ENCODE assay signal across 18 cellular contexts in genomic region chr1:93323185-93323820, GRCh38. TPM values are rescaled to one million over a fixed set of nuclear protein-coding genes. Genes with fewer than 3 reads are reported as not detected.
DNase-seq lines count a peak whose midpoint lies in the region; ATAC-seq and TF ChIP-seq lines count a peak whose summit lies in the region.
"Had no signal": no experiment of that assay in that cellular context is flagged by ENCODE, and none has a peak within 500 bp of the region (broad histone marks: within the 10 kb centered on the region; RNA-seq: fewer than 3 reads in every experiment).

No MANE protein-coding gene starts in this region.

- H3K9me3 ChIP-seq in PC-9 (ENCODE audit: insufficient read depth, low read depth), result no peaks in the 10 kb centered on the region
- H3K9me3 ChIP-seq in trophoblast cell (ENCODE audit: insufficient read depth, low read depth, low read length), result no peaks in the 10 kb centered on the region
- H3K9me3 ChIP-seq in HAP-1, result no peaks in the 10 kb centered on the region
- no peaks in the 10 kb centered on the region for H3K9me3 ChIP-seq in CD8-positive, alpha-beta T cell (ENCODE audit: low read length)
- H3K9me3 ChIP-seq in GM23248 (ENCODE audit: low read depth), result no peaks in the 10 kb centered on the region

- H3K27ac Mint-ChIP-seq in CD8-positive, alpha-beta T cell, result no peak overlapping the region

- H2AFZ ChIP-seq in PC-9 (no peak overlapping the region), trophoblast cell (ENCODE audit: insufficient read depth, low read length, poor library complexity) (no peak overlapping the region), GM23248 (no peak overlapping the region)

- no peak overlapping the region for H3K4me3 Mint-ChIP-seq in CD8-positive, alpha-beta T cell

- no CpG with 5 or more reads among the region's 3 CpGs for WGBS in trophoblast cell (ENCODE audit: extremely low coverage, insufficient coverage, insufficient read length)
- WGBS in GM23248 (ENCODE audit: low coverage in 1 of 2, low lambda C conversion rate in 2 of 2, missing lambda C conversion rate in 2 of 2), 2 experiments, result 71 to 81% methylated on average over 3 of the region's 3 CpGs

- H4K20me1 ChIP-seq in PC-9 (ENCODE audit: insufficient read depth), result no peaks in the 10 kb centered on the region
- no peaks in the 10 kb centered on the region for H4K20me1 ChIP-seq in GM23248 (ENCODE audit: insufficient read depth)

- no peak overlapping the region for H2BK5ac ChIP-seq in trophoblast cell (ENCODE audit: low read depth, low read length, poor library complexity)

- no peak for TF ChIP-seq CTCF in PC-9 (conservative IDR thresholded peaks at IDR 0.05)
- no peak for TF ChIP-seq CTCF in CD8-positive, alpha-beta T cell (IDR thresholded peaks at IDR 0.05)

- H3K4ac ChIP-seq in trophoblast cell (ENCODE audit: low read depth, low read length), result no peak overlapping the region

- H3K9ac ChIP-seq in trophoblast cell (ENCODE audit: low read length) (no peak overlapping the region), GM23248 (no peak overlapping the region)

- no peaks in the 10 kb centered on the region for H3K79me1 ChIP-seq in trophoblast cell (ENCODE audit: low read length)

- no peaks in the 10 kb centered on the region for H3K9me2 ChIP-seq in PC-9 (ENCODE audit: insufficient read depth)
- H3K9me2 ChIP-seq in GM23248 (ENCODE audit: insufficient read depth), result no peaks in the 10 kb centered on the region

- H2AK5ac ChIP-seq in trophoblast cell (ENCODE audit: low read length), result no peak overlapping the region

- H3K27me3 ChIP-seq in PC-9 (ENCODE audit: insufficient read depth, low read depth), result no peaks in the 10 kb centered on the region
- no peaks in the 10 kb centered on the region for H3K27me3 ChIP-seq in trophoblast cell (ENCODE audit: insufficient read depth, low read length)
- H3K27me3 ChIP-seq in HAP-1 (ENCODE audit: low read depth), result no peaks in the 10 kb centered on the region
- no peaks in the 10 kb centered on the region for H3K27me3 ChIP-seq in CD8-positive, alpha-beta T cell (ENCODE audit: insufficient read depth, low read length)
- no peaks in the 10 kb centered on the region for H3K27me3 ChIP-seq in GM23248 (replicated peaks; ENCODE audit: insufficient read depth)

- no peak overlapping the region for H4K8ac ChIP-seq in trophoblast cell (ENCODE audit: low read depth, low read length)

- H3K4me1 Mint-ChIP-seq in CD8-positive, alpha-beta T cell (ENCODE audit: low read depth), result no peaks in the 10 kb centered on the region

- no peak overlapping the region for H2BK12ac ChIP-seq in trophoblast cell (ENCODE audit: low read length)

- peaks cover 14% of the 10 kb centered on the region for H3K36me3 Mint-ChIP-seq in CD8-positive, alpha-beta T cell

- H3K27ac ChIP-seq in PC-9, result no peak overlapping the region
- peak overlapping the region; percentile 97 for H3K27ac ChIP-seq in epithelial cell of prostate
- H3K27ac ChIP-seq in trophoblast cell (ENCODE audit: low read depth, low read length), result no peak overlapping the region
- no peak overlapping the region for H3K27ac ChIP-seq in CD8-positive, alpha-beta T cell (ENCODE audit: low read depth, low read length)
- no peak overlapping the region for H3K27ac ChIP-seq in GM23248
- H3K27ac ChIP-seq: C4-2B, RWPE1 had no signal

- H3K4me1 ChIP-seq in PC-9 (replicated peaks; ENCODE audit: insufficient read depth) (peaks cover 48% of the 10 kb centered on the region), trophoblast cell (ENCODE audit: control insufficient read depth in 1 of 2, insufficient read depth in 2 of 2, low read length in 2 of 2) (peaks cover 7 to 8% of the 10 kb centered on the region in 2 experiments), HAP-1 (peaks cover 6% of the 10 kb centered on the region; the same call in 1 of the 2 replicates), GM23248 (ENCODE audit: insufficient read depth) (peaks cover 16% of the 10 kb centered on the region)
- H3K4me1 ChIP-seq in CD8-positive, alpha-beta T cell (ENCODE audit: insufficient read depth, low read length), result no peaks in the 10 kb centered on the region

- in situ Hi-C loops in HAP-1 (cut with MboI; ENCODE audit: low sequenced_read_pairs), result no loop called here
- in situ Hi-C loops in GM23248 (cut with MboI), result loop anchor here (25.0 kb wide), 1 partner anchor 514 kb away; no protein-coding TSS in a partner anchor

- POLR2A ChIA-PET in PC-9 (lab: Charles Lee; ENCODE audit: unreplicated experiment), result interaction anchor here (0.7 kb wide), 1 partner anchor 14 kb away, joined by 4 read pairs; no protein-coding TSS in a partner anchor
- POLR2A ChIA-PET in CD8-positive, alpha-beta T cell (lab: Charles Lee), result no interaction called here

- DNase-seq in PC-9 (no peak), epithelial cell of prostate (ENCODE audit: low read depth, low spot score) (no peak), trophoblast cell (no peak), HAP-1 (ENCODE audit: low spot score in 2 of 2) (no peak), HPDE6-E6E7 (ENCODE audit: extremely low spot score) (no peak), GM23248 (no peak)
- DNase-seq in CD8-positive, alpha-beta T cell, result no peak
- DNase-seq: AML-193, DMS79 treated with DMSO at 0.1 percent for 48 hours, KG1, NCI-H1417, NCI-H187, NCI-H2107, NCI-H510A treated with DMSO at 0.1 percent for 48 hours, NCI-H774 had no signal

- no peaks in the 10 kb centered on the region for H3K27me3 Mint-ChIP-seq in CD8-positive, alpha-beta T cell (ENCODE audit: low read depth)

- no peaks in the 10 kb centered on the region for H3K79me2 ChIP-seq in PC-9 (ENCODE audit: low read depth)
- no peaks in the 10 kb centered on the region for H3K79me2 ChIP-seq in trophoblast cell (ENCODE audit: control insufficient read depth, insufficient read depth, low read length, poor library complexity)
- no peaks in the 10 kb centered on the region for H3K79me2 ChIP-seq in GM23248 (ENCODE audit: insufficient read depth)

- H4K12ac ChIP-seq in trophoblast cell (ENCODE audit: low read depth, low read length), result no peak overlapping the region

- H4K91ac ChIP-seq in trophoblast cell (ENCODE audit: low read depth, low read length), result peak overlapping the region; percentile 30

- H3K18ac ChIP-seq in trophoblast cell (ENCODE audit: low read length), result no peak overlapping the region

- H3K14ac ChIP-seq in trophoblast cell (ENCODE audit: low read length), result no peak overlapping the region

- no peak overlapping the region for H3K23ac ChIP-seq in trophoblast cell (ENCODE audit: low read length)

- intact Hi-C loops in PC-9 (cut with micrococcal nuclease; ENCODE audit: unreplicated experiment), result no loop called here
- intact Hi-C loops in CD8-positive, alpha-beta T cell (cut with DNase I, micrococcal nuclease), result no loop called here

- H3K4me3 ChIP-seq in PC-9 (no peak overlapping the region), trophoblast cell (ENCODE audit: low read depth, low read length) (no peak overlapping the region), HAP-1 (no peak overlapping the region), GM23248 (no peak overlapping the region)
- no peak overlapping the region for H3K4me3 ChIP-seq in CD8-positive, alpha-beta T cell (ENCODE audit: low read depth, low read length)

- no peaks in the 10 kb centered on the region for H3K36me3 ChIP-seq in PC-9 (ENCODE audit: low read depth)
- no peaks in the 10 kb centered on the region for H3K36me3 ChIP-seq in trophoblast cell (ENCODE audit: control insufficient read depth in 1 of 2, insufficient read depth in 2 of 2, low read length in 2 of 2)
- no peaks in the 10 kb centered on the region for H3K36me3 ChIP-seq in HAP-1 (replicated peaks)
- H3K36me3 ChIP-seq in CD8-positive, alpha-beta T cell (ENCODE audit: insufficient read depth, low read length), result no peaks in the 10 kb centered on the region
- H3K36me3 ChIP-seq in GM23248 (ENCODE audit: low read depth), result no peaks in the 10 kb centered on the region

- peak overlapping the region; percentile 75; the same call in 1 of the 2 replicates for H3K4me2 ChIP-seq in PC-9
- H3K4me2 ChIP-seq in trophoblast cell (ENCODE audit: low read length), result no peak overlapping the region
- no peak overlapping the region for H3K4me2 ChIP-seq in GM23248 (ENCODE audit: unreplicated experiment)

- H3F3A ChIP-seq in PC-9 (ENCODE audit: insufficient read depth, low read depth), result peaks cover 38% of the 10 kb centered on the region
- peaks cover 16% of the 10 kb centered on the region for H3F3A ChIP-seq in GM23248 (ENCODE audit: insufficient read depth)

- CTCF ChIA-PET in PC-9 (lab: Charles Lee), result no interaction called here
- CTCF ChIA-PET in CD8-positive, alpha-beta T cell (lab: Charles Lee), result interaction anchor here (1.4 kb wide), 1 partner anchor 19 kb away, joined by 4 read pairs; no protein-coding TSS in a partner anchor

- no peak for ATAC-seq in CD8-positive, alpha-beta T cell
- ATAC-seq: HepG2 had no signal

- no TSS peak for BruUV-seq in PC-9 (replicated peaks; lab: Mats Ljungman, UMichigan)

- H3K9me3 Mint-ChIP-seq in CD8-positive, alpha-beta T cell, result no peaks in the 10 kb centered on the region

- H2BK120ac ChIP-seq in trophoblast cell (ENCODE audit: insufficient read depth, low read length, poor library complexity), result no peak overlapping the region

RNA-seq across cellular contexts. Expression of gene DR1, which starts 22.4 kb away (rescaled TPM):
- 33.6 and 37.8 TPM in 2 replicates for total RNA-seq in PC-9 (2021)
- polyA plus RNA-seq in trophoblast cell (2013), result 32.3 and 32.9 TPM in 2 replicates
- 10 to 100 TPM; 49.1 to 49.9 TPM for total RNA-seq in CD8-positive, alpha-beta T cell
- total RNA-seq in GM23248 (2014; rRNA removed; shearing (Covaris generic)), result 49.2 and 68.8 TPM in 2 replicates
- 51.0 and 54.5 TPM in 2 replicates for polyA plus RNA-seq in GM23248 (2016; fragmentation: Nextera tagmentation; extraction: Ambion mirVana)
